8 cellular contexts compared by ENCODE assay signal in the genomic region with DNA sequence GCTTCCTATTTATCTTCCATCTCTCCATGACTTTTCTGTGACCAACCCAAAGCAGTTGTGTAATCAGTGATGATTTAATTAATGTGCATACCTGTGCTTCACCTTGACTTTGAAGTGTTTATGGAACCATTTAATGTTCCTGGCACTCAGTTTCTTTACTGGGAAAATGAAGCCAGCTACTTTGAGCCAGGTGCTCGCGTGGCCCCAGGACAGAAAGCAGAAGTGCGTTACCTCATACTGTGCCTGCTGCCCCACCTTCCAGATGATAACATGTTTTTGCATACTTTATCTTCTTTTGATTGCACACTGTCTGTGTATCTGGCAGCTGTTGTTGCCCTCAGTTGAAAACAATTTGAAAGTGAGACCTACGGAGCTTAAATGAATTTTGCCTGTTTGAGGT.
DNase-seq lines count a peak whose midpoint lies in the region; ATAC-seq and FAIRE-seq lines count a peak whose summit lies in the region.
"Had no signal": no experiment of that assay in that cellular context is flagged by ENCODE, and none has a peak within 500 bp of the region (broad histone marks: within the 10 kb centered on the region; RNA-seq: fewer than 3 reads in every experiment).

No MANE protein-coding gene starts in this region.

- no peaks in the 10 kb centered on the region for H3K27me3 ChIP-seq in trophoblast cell (ENCODE audit: insufficient read depth, low read length)

- H4K12ac ChIP-seq in trophoblast cell (ENCODE audit: low read depth, low read length), result no peak overlapping the region

- no peak overlapping the region for H3K23ac ChIP-seq in trophoblast cell (ENCODE audit: low read length)

- H4K8ac ChIP-seq in trophoblast cell (ENCODE audit: low read depth, low read length), result no peak overlapping the region

- no peak overlapping the region for H2BK12ac ChIP-seq in trophoblast cell (ENCODE audit: low read length)

- no peak overlapping the region for H2AK5ac ChIP-seq in trophoblast cell (ENCODE audit: low read length)

- no peaks in the 10 kb centered on the region for H3K9me3 ChIP-seq in trophoblast cell (ENCODE audit: insufficient read depth, low read depth, low read length)

- H3K79me2 ChIP-seq in trophoblast cell (ENCODE audit: control insufficient read depth, insufficient read depth, low read length, poor library complexity), result no peaks in the 10 kb centered on the region

- H3K27ac ChIP-seq in trophoblast cell (ENCODE audit: low read depth, low read length), result no peak overlapping the region

- H3K4ac ChIP-seq in trophoblast cell (ENCODE audit: low read depth, low read length), result no peak overlapping the region

- peak; percentile 16 for DNase-seq in GM19239 (ENCODE audit: insufficient read length, low spot score)
- DNase-seq in NCI-H2081 treated with DMSO at 0.1 percent for 48 hours (lab: John Stamatoyannopoulos, UW), result peak; percentile 11
- peak; percentile 32 to 41 for DNase-seq in trophoblast cell
- no peak for DNase-seq in kidney tubule cell (ENCODE audit: low spot score)
- no peak for DNase-seq in middle frontal gyrus (ENCODE audit: extremely low spot score, low spot score)
- DNase-seq in mesenteric fat pad (ENCODE audit: low spot score), result no peak

- no peaks in the 10 kb centered on the region for H3K36me3 ChIP-seq in trophoblast cell (ENCODE audit: control insufficient read depth in 1 of 2, insufficient read depth in 2 of 2, low read length in 2 of 2)

- H2BK5ac ChIP-seq in trophoblast cell (ENCODE audit: low read depth, low read length, poor library complexity), result no peak overlapping the region

- no peaks in the 10 kb centered on the region for H3K4me1 ChIP-seq in trophoblast cell (ENCODE audit: control insufficient read depth in 1 of 2, insufficient read depth in 2 of 2, low read length in 2 of 2)

- H3K14ac ChIP-seq in trophoblast cell (ENCODE audit: low read length), result no peak overlapping the region

- no peak overlapping the region for H2AFZ ChIP-seq in trophoblast cell (ENCODE audit: insufficient read depth, low read length, poor library complexity)

- no peak overlapping the region for H4K91ac ChIP-seq in trophoblast cell (ENCODE audit: low read depth, low read length)

- H2BK120ac ChIP-seq in trophoblast cell (ENCODE audit: insufficient read depth, low read length, poor library complexity), result no peak overlapping the region

- peak; percentile 94 for FAIRE-seq in GM19239 (lab: Jason Lieb, UNC)

- WGBS in trophoblast cell (ENCODE audit: extremely low coverage, insufficient coverage, insufficient read length), result no CpG with 5 or more reads among the region's 4 CpGs

- H3K4me2 ChIP-seq in trophoblast cell (ENCODE audit: low read length), result no peak overlapping the region

- peak; percentile 87 for ATAC-seq in HG02852 (IDR thresholded peaks at IDR 0.05; ENCODE audit: unreplicated experiment)
- ATAC-seq: activated T-helper 17 cell treated with anti-CD3 and anti-CD28 coated beads, Interleukin-2, amount 50 U/mL, for 72 hours had no signal

- H3K18ac ChIP-seq in trophoblast cell (ENCODE audit: low read length), result no peak overlapping the region

- H3K79me1 ChIP-seq in trophoblast cell (ENCODE audit: low read length), result no peaks in the 10 kb centered on the region

- H3K9ac ChIP-seq in trophoblast cell (ENCODE audit: low read length), result no peak overlapping the region

- H3K4me3 ChIP-seq in trophoblast cell (ENCODE audit: low read depth, low read length), result no peak overlapping the region

Comparison
In these comparisons a context has a peak if more than half of its experiments do, and no peak if none do; other contexts are left out.
1. DNase-seq: peak in GM19239 (single experiment), NCI-H2081 treated with DMSO at 0.1 percent for 48 hours (single experiment) and trophoblast cell (2 of 2); none in kidney tubule cell (single experiment), middle frontal gyrus (single experiment) and mesenteric fat pad (single experiment).